23 cellular contexts compared by ENCODE assay signal in the genomic region with DNA sequence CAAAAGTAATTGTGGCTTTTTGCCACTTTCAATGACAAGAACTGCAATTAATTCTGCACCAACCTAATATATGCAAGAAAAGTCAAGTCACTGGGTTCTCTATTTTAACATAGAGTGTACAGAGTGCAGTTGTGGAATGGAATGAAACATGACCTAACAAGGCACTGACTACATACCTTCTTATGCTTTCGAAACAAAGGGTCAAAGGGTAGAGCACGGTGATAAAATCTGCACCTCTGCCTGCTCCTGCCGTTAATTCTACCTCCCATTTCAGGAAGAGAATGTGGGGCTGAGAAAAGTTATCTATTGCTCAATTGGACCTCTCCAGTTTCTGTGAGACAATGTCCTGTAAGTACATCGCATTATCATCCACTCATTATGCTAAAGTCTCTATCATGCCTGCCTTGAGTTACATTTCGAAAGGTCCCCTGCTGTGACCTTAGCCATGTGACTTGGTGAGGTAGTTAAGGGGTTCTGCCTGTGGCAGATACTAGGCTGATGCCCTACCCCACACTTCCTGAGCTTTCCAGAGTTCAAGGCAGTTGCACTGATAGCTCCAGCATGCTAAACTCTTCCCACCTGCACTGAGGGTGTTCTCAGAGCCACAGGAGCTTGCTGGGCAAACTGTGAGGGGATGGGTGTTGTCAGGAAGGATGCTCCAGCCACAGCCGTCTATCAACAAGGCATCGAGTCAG.
"Had no signal": no experiment of that assay in that cellular context is flagged by ENCODE, and none has a peak within 500 bp of the region (broad histone marks: within the 10 kb centered on the region; RNA-seq: fewer than 3 reads in every experiment).

No MANE protein-coding gene starts in this region.

- H3K27ac ChIP-seq: cardiac muscle cell, dorsolateral prefrontal cortex, epithelial cell of prostate, left ventricle myocardium inferior, prostate gland, right atrium auricular region, skin epidermis had no signal

- H3K36me3 ChIP-seq: cardiac muscle cell, left ventricle myocardium inferior, prostate gland, right atrium auricular region had no signal

- H3K27me3 ChIP-seq: cardiac muscle cell, right atrium auricular region had no signal

- H3K4me1 ChIP-seq: prostate gland had no signal

- H3K4me1 Mint-ChIP-seq: activated CD4-positive, alpha-beta T cell treated with anti-CD3 and anti-CD28 coated beads, Interleukin-2, amount 10 ng/mL, durations not matched to agents 7 days and 5 days; naive B cell; neural crest cell had no signal

- H3K27ac Mint-ChIP-seq: activated CD4-positive, alpha-beta T cell treated with anti-CD3 and anti-CD28 coated beads, Interleukin-2, amount 10 ng/mL, durations not matched to agents 7 days and 5 days; activated naive CD8-positive, alpha-beta T cell; stimulated activated naive CD8-positive, alpha-beta T cell treated with anti-CD3 and anti-CD28 coated beads, Interleukin-15, Interleukin-2, amounts not matched to agents 100 ng/mL and 50 ng/mL, for 24 hours; type B pancreatic cell had no signal

- H3K9me3 ChIP-seq: left ventricle myocardium inferior, prostate gland, right atrium auricular region had no signal

- H3K27me3 Mint-ChIP-seq: activated CD4-positive, alpha-beta T cell treated with anti-CD3 and anti-CD28 coated beads, Interleukin-2, amount 10 ng/mL, durations not matched to agents 7 days and 5 days had no signal

- H3K4me3 Mint-ChIP-seq: activated CD4-positive, alpha-beta T cell treated with anti-CD3 and anti-CD28 coated beads, Interleukin-2, amount 10 ng/mL, durations not matched to agents 7 days and 5 days; activated naive CD8-positive, alpha-beta T cell; endodermal cell; naive B cell; neural crest cell; stimulated activated naive CD8-positive, alpha-beta T cell treated with anti-CD3 and anti-CD28 coated beads, Interleukin-15, Interleukin-2, amounts not matched to agents 100 ng/mL and 50 ng/mL, for 24 hours; type B pancreatic cell had no signal

- H3K9me3 Mint-ChIP-seq: activated CD4-positive, alpha-beta T cell treated with anti-CD3 and anti-CD28 coated beads, Interleukin-2, amount 10 ng/mL, durations not matched to agents 7 days and 5 days; endodermal cell; naive B cell; neural crest cell; stimulated activated naive CD8-positive, alpha-beta T cell treated with anti-CD3 and anti-CD28 coated beads, Interleukin-15, Interleukin-2, amounts not matched to agents 100 ng/mL and 50 ng/mL, for 24 hours; type B pancreatic cell had no signal

- H3K36me3 Mint-ChIP-seq: activated naive CD8-positive, alpha-beta T cell; naive B cell; type B pancreatic cell had no signal

- H3K4me3 ChIP-seq: cardiac muscle cell, dorsolateral prefrontal cortex, left ventricle myocardium inferior, prostate gland, right atrium auricular region, skin epidermis had no signal

- ATAC-seq: activated CD4-positive, CD25-positive, alpha-beta regulatory T cell treated with anti-CD3 and anti-CD28 coated beads, Interleukin-2, amount 50 U/mL, for 24 hours had no signal

- DNase-seq: activated CD4-positive, alpha-beta T cell treated with anti-CD3 and anti-CD28 coated beads, Interleukin-2, amount 10 ng/mL, durations not matched to agents 7 days and 5 days; activated CD8-positive, alpha-beta memory T cell treated with anti-CD3 and anti-CD28 coated beads, Interleukin-2, amount 50 U/mL, for 48 hours; activated gamma-delta T cell treated with Interleukin-2 at 50 U/mL for 16 hours; dorsolateral prefrontal cortex; foreskin melanocyte; glutamatergic neuron; kidney; left ventricle myocardium inferior; naive B cell; stimulated activated CD4-positive, alpha-beta T cell treated with anti-CD3 and anti-CD28 coated beads, Interleukin-15, amount 100 ng/mL, for 24 hours; stimulated activated CD4-positive, alpha-beta T cell treated with anti-CD3 and anti-CD28 coated beads, Interleukin-2, amount 100 ng/mL, for 48 hours; T1000 had no signal
